19 cellular contexts compared by ENCODE assay signal in the genomic region with DNA sequence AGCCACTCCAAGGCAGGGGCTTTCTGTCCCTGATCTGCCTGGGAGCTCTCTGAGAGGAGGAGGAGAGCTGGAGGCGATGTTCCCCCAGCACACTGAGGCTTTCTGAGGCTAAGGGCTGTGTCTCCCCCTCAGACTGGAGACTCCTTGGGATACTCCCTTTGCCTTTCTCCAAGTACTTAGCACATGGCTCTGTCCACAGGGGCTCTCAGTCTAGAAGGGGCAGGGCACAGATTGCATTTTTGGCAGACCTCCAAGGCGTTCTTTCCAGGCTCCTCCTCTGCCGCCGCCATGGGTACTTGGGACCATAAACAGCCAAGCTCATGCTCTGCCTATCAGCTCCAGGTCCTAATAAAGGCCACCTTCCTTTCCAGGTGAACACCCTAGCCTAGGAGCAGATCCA. TPM values are rescaled to one million over a fixed set of nuclear protein-coding genes. Genes with fewer than 3 reads are reported as not detected.
DNase-seq lines count a peak whose midpoint lies in the region; ATAC-seq and TF ChIP-seq lines count a peak whose summit lies in the region.
"Had no signal": no experiment of that assay in that cellular context is flagged by ENCODE, and none has a peak within 500 bp of the region (broad histone marks: within the 10 kb centered on the region; RNA-seq: fewer than 3 reads in every experiment).

No MANE protein-coding gene starts in this region.

- H4K8ac ChIP-seq in mesendoderm (ENCODE audit: low read depth, low read length), result no peak overlapping the region

- H3K9me3 ChIP-seq in WERI-Rb-1 (ENCODE audit: severe bottlenecking) (no peaks in the 10 kb centered on the region), heart left ventricle (no peaks in the 10 kb centered on the region)
- H3K9me3 ChIP-seq: BLaER1 treated with 17β-estradiol and CSF1 and Interleukin-3, amounts not matched to agents 10 nM and 100 nM had no signal

- peak; percentile 50 for DNase-seq in DMS 273 treated with DMSO at 0.1 percent for 48 hours (lab: John Stamatoyannopoulos, UW)
- peak; percentile 38 for DNase-seq in LoVo (ENCODE audit: low spot score)
- DNase-seq in WERI-Rb-1, result peak; percentile 53
- no peak for DNase-seq in mesendoderm
- no peak for DNase-seq in Kasumi-1 (lab: John Stamatoyannopoulos, UW)
- no peak for DNase-seq in heart left ventricle
- no peak for DNase-seq in GOT3 (lab: John Stamatoyannopoulos, UW)
- DNase-seq: activated naive CD4-positive, alpha-beta T cell treated with anti-CD3 and anti-CD28 coated beads for 36 hours; central memory CD4-positive, alpha-beta T cell; naive thymus-derived CD8-positive, alpha-beta T cell; NCI-H1694; retina; stimulated activated CD4-positive, alpha-beta T cell treated with anti-CD3 and anti-CD28 coated beads, Interleukin-4, amount 100 ng/mL, for 1 hour had no signal

- no peaks in the 10 kb centered on the region for H3K79me2 ChIP-seq in mesendoderm (ENCODE audit: control insufficient read depth, insufficient read depth, low read length)

- no peak for TF ChIP-seq POLR2A in heart left ventricle (IDR thresholded peaks at IDR 0.05)

- ATAC-seq in GM21825 (IDR thresholded peaks at IDR 0.05; ENCODE audit: unreplicated experiment) (no peak), heart left ventricle (no peak)
- ATAC-seq: left lobe of liver; naive thymus-derived CD8-positive, alpha-beta T cell had no signal

- intact Hi-C loops in heart left ventricle (cut with DNase I), result no loop called here

- H3K4me2 ChIP-seq in mesendoderm (ENCODE audit: low read length), result no peak overlapping the region
- H3K4me2 ChIP-seq: BLaER1 treated with 17β-estradiol and CSF1 and Interleukin-3, amounts not matched to agents 10 nM and 100 nM had no signal

- no peak overlapping the region for H2BK5ac ChIP-seq in mesendoderm (ENCODE audit: low read length)

- H2AK5ac ChIP-seq in mesendoderm (ENCODE audit: low read length), result peak overlapping the region; percentile 53

- H3K27me3 ChIP-seq in WERI-Rb-1 (ENCODE audit: insufficient read depth, low read depth, severe bottlenecking) (no peaks in the 10 kb centered on the region), mesendoderm (ENCODE audit: insufficient read depth, low read length, poor library complexity) (no peaks in the 10 kb centered on the region), heart left ventricle (peaks cover 0 to 89% (median 24%) of the 10 kb centered on the region in 9 donors)

- peak overlapping the region; percentile 2 for H3K56ac ChIP-seq in mesendoderm (ENCODE audit: low read length)

- H4K5ac ChIP-seq in mesendoderm (ENCODE audit: low read length), result no peak overlapping the region

- TF ChIP-seq CTCF in WERI-Rb-1 (IDR thresholded peaks at IDR 0.05; ENCODE audit: low read depth, low read length) (no peak), heart left ventricle (IDR thresholded peaks at IDR 0.05) (no peak)

- no peak overlapping the region for H3K4ac ChIP-seq in mesendoderm (ENCODE audit: low read depth, low read length)

- H3K79me1 ChIP-seq in mesendoderm (ENCODE audit: low read length), result no peaks in the 10 kb centered on the region

- H3K27ac ChIP-seq in WERI-Rb-1, result peak overlapping the region; percentile 94
- H3K27ac ChIP-seq in mesendoderm (ENCODE audit: low read depth, low read length), result no peak overlapping the region
- H3K27ac ChIP-seq in heart left ventricle, result no peak overlapping the region
- H3K27ac ChIP-seq: BLaER1 treated with 17β-estradiol and CSF1 and Interleukin-3, amounts not matched to agents 10 nM and 100 nM had no signal

- H3K4me3 ChIP-seq in WERI-Rb-1 (ENCODE audit: low read depth, low read length), result no peak overlapping the region
- no peak overlapping the region for H3K4me3 ChIP-seq in mesendoderm (ENCODE audit: low read length)
- H3K4me3 ChIP-seq in heart left ventricle, result no peak overlapping the region
- H3K4me3 ChIP-seq: BLaER1 treated with 17β-estradiol and CSF1 and Interleukin-3, amounts not matched to agents 10 nM and 100 nM had no signal

- peaks cover 2% of the 10 kb centered on the region for H3K4me1 ChIP-seq in mesendoderm (ENCODE audit: control insufficient read depth, low read depth, low read length)
- no peaks in the 10 kb centered on the region for H3K4me1 ChIP-seq in heart left ventricle

- H3K9ac ChIP-seq in mesendoderm (ENCODE audit: low read length), result no peak overlapping the region
- H3K9ac ChIP-seq: BLaER1 treated with 17β-estradiol and CSF1 and Interleukin-3, amounts not matched to agents 10 nM and 100 nM had no signal

- H3K23ac ChIP-seq in mesendoderm (ENCODE audit: low read length), result no peak overlapping the region

- no peak overlapping the region for H3K18ac ChIP-seq in mesendoderm (ENCODE audit: low read length)

- no peaks in the 10 kb centered on the region for H3K36me3 ChIP-seq in WERI-Rb-1
- no peaks in the 10 kb centered on the region for H3K36me3 ChIP-seq in mesendoderm (ENCODE audit: control insufficient read depth, insufficient read depth, low read length)
- H3K36me3 ChIP-seq in heart left ventricle, result no peaks in the 10 kb centered on the region
- H3K36me3 ChIP-seq: BLaER1 treated with 17β-estradiol and CSF1 and Interleukin-3, amounts not matched to agents 10 nM and 100 nM had no signal

- H2BK15ac ChIP-seq in mesendoderm (replicated peaks; ENCODE audit: low read depth), result no peak overlapping the region

- no peak overlapping the region for H2BK120ac ChIP-seq in mesendoderm (ENCODE audit: low read depth, low read length)

- no CpG with 5 or more reads among the region's 4 CpGs for WGBS in mesendoderm (ENCODE audit: extremely low coverage, insufficient coverage, low lambda C conversion rate)
- WGBS in heart left ventricle, 4 donors, result 13 to 32% (median 25%) methylated on average over 4 of the region's 4 CpGs

RNA-seq across cellular contexts. Expression of a gene that starts 1.8 kb away (rescaled TPM):
- 0.20 TPM for polyA plus RNA-seq in mesendoderm (2013, experiment 1 of 2)
- polyA plus RNA-seq in mesendoderm (2013, experiment 2 of 2), result 0.35 TPM
- total RNA-seq in heart left ventricle, result not detected
- polyA plus RNA-seq in heart left ventricle, result not detected
- total RNA-seq: activated CD8-positive, alpha-beta memory T cell treated with anti-CD3 and anti-CD28 coated beads for 36 hours; activated naive CD4-positive, alpha-beta T cell treated with anti-CD3 and anti-CD28 coated beads for 36 hours; left lobe of liver; naive thymus-derived CD8-positive, alpha-beta T cell; SK-MEL-5 had no signal
- polyA plus RNA-seq: IgD-negative memory B cell; naive thymus-derived CD8-positive, alpha-beta T cell had no signal

RNA-seq across cellular contexts. Expression of a gene that starts 25.6 kb away (rescaled TPM):
- polyA plus RNA-seq in mesendoderm (2013, experiment 1 of 2), result 115 TPM
- polyA plus RNA-seq in mesendoderm (2013, experiment 2 of 2), result 113 TPM
- 100 to 1,000 TPM in 4 of 9 donors, 10 to 100 TPM in 5; 66.9 to 122 (median 96.1) TPM for total RNA-seq in heart left ventricle
- polyA plus RNA-seq in heart left ventricle, result 100 to 1,000 TPM; 143 to 144 TPM

RNA-seq across cellular contexts. Expression of a gene that starts 27.0 kb away (rescaled TPM):
- 132 TPM for polyA plus RNA-seq in mesendoderm (2013, experiment 1 of 2)
- 142 TPM for polyA plus RNA-seq in mesendoderm (2013, experiment 2 of 2)
- not detected for total RNA-seq in heart left ventricle
- polyA plus RNA-seq in heart left ventricle, result under 1 TPM in 1 of 2 donors, not detected in 1; 0.01 TPM
- total RNA-seq: naive thymus-derived CD8-positive, alpha-beta T cell had no signal
- polyA plus RNA-seq: IgD-negative memory B cell; naive thymus-derived CD8-positive, alpha-beta T cell had no signal

Comparison
In these comparisons a context has a peak if more than half of its experiments do, and no peak if none do; other contexts are left out.
1. DNase-seq: peak in DMS 273 treated with DMSO at 0.1 percent for 48 hours (single experiment), LoVo (single experiment) and WERI-Rb-1 (single experiment); none in mesendoderm (single experiment), Kasumi-1 (0 of 2), heart left ventricle (0 of 5) and GOT3 (single experiment).